In genomic region chr19:57359300-57359699, GRCh38 we compare ENCODE assay signal across 25 cellular contexts.
"Had no signal": no experiment of that assay in that cellular context is flagged by ENCODE, and none has a peak within 500 bp of the region (broad histone marks: within the 10 kb centered on the region; RNA-seq: fewer than 3 reads in every experiment).

No MANE protein-coding gene starts in this region.

- H3K9me3 Mint-ChIP-seq: mesothelial cell of epicardium had no signal

- H3K4me3 ChIP-seq: colonic mucosa, dorsolateral prefrontal cortex, esophagus muscularis mucosa, gastroesophageal sphincter, heart left ventricle, hepatocyte, left ventricle myocardium inferior, lung, mucosa of descending colon had no signal

- H3K4me3 Mint-ChIP-seq: immature natural killer cell, mesothelial cell of epicardium had no signal

- H3K9me3 ChIP-seq: colonic mucosa had no signal

- H2AFZ ChIP-seq: hepatocyte had no signal

- H3K4me1 ChIP-seq: colonic mucosa, foreskin keratinocyte had no signal

- H3K27ac Mint-ChIP-seq: immature natural killer cell, mesothelial cell of epicardium had no signal

- FAIRE-seq: endothelial cell of umbilical vein, frontal cortex, kidney had no signal

- DNase-seq: cerebellar nuclear complex; colonic mucosa; dermis blood vessel endothelial cell; dorsolateral prefrontal cortex; effector CD4-positive, alpha-beta T cell; effector memory CD4-positive, alpha-beta T cell; heart left ventricle; hypothalamus; immature natural killer cell; islet precursor cell; kidney; kidney glomerular epithelial cell; left colon; left ventricle myocardium inferior; mesenchymal stem cell; mucosa of descending colon had no signal

- H3K27ac ChIP-seq: colonic mucosa, dorsolateral prefrontal cortex, esophagus muscularis mucosa, foreskin keratinocyte, gastroesophageal sphincter, heart left ventricle, hepatocyte, left ventricle myocardium inferior had no signal

- ATAC-seq: foreskin keratinocyte, gastroesophageal sphincter, heart left ventricle, left colon, left lobe of liver, mucosa of descending colon had no signal

- H3K27me3 ChIP-seq: colonic mucosa, dorsolateral prefrontal cortex, esophagus muscularis mucosa, foreskin keratinocyte, gastroesophageal sphincter, heart left ventricle, hepatocyte had no signal

- H3K4me2 ChIP-seq: hepatocyte had no signal
